In genomic region chr6:17032595-17033591, GRCh38 we compare ENCODE assay signal across 1 cellular context.
TF ChIP-seq lines count a peak whose summit lies in the region.

No MANE protein-coding gene starts in this region.

TF ChIP-seq in A549, 52 proteins besides CTCF, POLR2A, EP300 and RAD21 (continued from another document):
- no peak for TF ChIP-seq ESRRA (IDR thresholded peaks at IDR 0.05; ENCODE audit: borderline replicate concordance, low read length)
- no peak for TF ChIP-seq HOXB5 (CRISPR knock-in tag; IDR thresholded peaks at IDR 0.05)
- TF ChIP-seq USF2 (IDR thresholded peaks at IDR 0.05) = no peak
